In genomic region chr4:119559044-119559647, GRCh38 we compare ENCODE assay signal across 8 cellular contexts.
DNase-seq lines count a peak whose midpoint lies in the region; ATAC-seq and TF ChIP-seq lines count a peak whose summit lies in the region.

No MANE protein-coding gene starts in this region.

- CTCF ChIA-PET in Caco-2 (lab: Charles Lee): interaction anchor here (1.0 to 2.3 kb wide), 3 partner anchors 68 to 497 kb away, joined by 3 to 18 read pairs (median 3); partner anchors contain the start of gene PDE5A
- CTCF ChIA-PET in naive thymus-derived CD4-positive, alpha-beta T cell (lab: Charles Lee): no interaction called here

- BruUV-seq in Caco-2 (replicated peaks; lab: Mats Ljungman, UMichigan): no TSS peak

- POLR2A ChIA-PET in Caco-2 (lab: Charles Lee): no interaction called here
- POLR2A ChIA-PET in naive thymus-derived CD4-positive, alpha-beta T cell (lab: Charles Lee): no interaction called here

- no peaks in the 10 kb centered on the region for H3K4me1 ChIP-seq in Caco-2
- no peaks in the 10 kb centered on the region for H3K4me1 ChIP-seq in tibial nerve
- H3K4me1 ChIP-seq in naive thymus-derived CD4-positive, alpha-beta T cell (ENCODE audit: control insufficient read depth in 2 of 2, insufficient read depth in 2 of 2, low read length in 2 of 2): no peaks in the 10 kb centered on the region

- peaks cover 1% of the 10 kb centered on the region for H3K36me3 Mint-ChIP-seq in Caco-2 (ENCODE audit: insufficient read depth, unreplicated experiment)
- H3K36me3 Mint-ChIP-seq in naive thymus-derived CD4-positive, alpha-beta T cell: peaks cover 0 to 7% (median 3%) of the 10 kb centered on the region in 5 donors

- H3K9me3 Mint-ChIP-seq in Caco-2 (ENCODE audit: unreplicated experiment): peaks cover 12% of the 10 kb centered on the region
- H3K9me3 Mint-ChIP-seq in naive thymus-derived CD4-positive, alpha-beta T cell: peaks cover under 1 to 18% (median 8%) of the 10 kb centered on the region in 11 donors

- H3K27ac Mint-ChIP-seq in Caco-2 (ENCODE audit: unreplicated experiment): no peak overlapping the region
- H3K27ac Mint-ChIP-seq in naive thymus-derived CD4-positive, alpha-beta T cell: no peak overlapping the region

- no peaks in the 10 kb centered on the region for H3K27me3 Mint-ChIP-seq in Caco-2 (ENCODE audit: insufficient read depth, unreplicated experiment)
- H3K27me3 Mint-ChIP-seq in naive thymus-derived CD4-positive, alpha-beta T cell: no peaks in the 10 kb centered on the region

- H3K36me3 ChIP-seq in Caco-2 (ENCODE audit: control insufficient read depth, insufficient read depth, low read length): no peaks in the 10 kb centered on the region
- H3K36me3 ChIP-seq in tibial nerve: peaks cover 2 to 46% (median 2%) of the 10 kb centered on the region in 3 donors
- H3K36me3 ChIP-seq in naive thymus-derived CD4-positive, alpha-beta T cell (ENCODE audit: control insufficient read depth in 2 of 3, insufficient read depth in 3 of 3, low read length in 3 of 3): no peaks in the 10 kb centered on the region

- DNase-seq in Caco-2: peak in 1 of 2 experiments; percentile 16
- peak; percentile 38 for DNase-seq in SK-N-DZ (ENCODE audit: low spot score)
- peak; percentile 36 for DNase-seq in glomerular endothelial cell (ENCODE audit: extremely low read depth, low read depth, low spot score)
- DNase-seq in tibial nerve (ENCODE audit: low spot score in 2 of 2): no peak
- DNase-seq in naive thymus-derived CD4-positive, alpha-beta T cell: no peak

- H3K4me3 ChIP-seq in Caco-2 (ENCODE audit: low read depth, low read length) (no peak overlapping the region), tibial nerve (no peak overlapping the region)
- no peak overlapping the region for H3K4me3 ChIP-seq in naive thymus-derived CD4-positive, alpha-beta T cell (ENCODE audit: low read length)

- no peak overlapping the region for H3K4me3 Mint-ChIP-seq in Caco-2 (ENCODE audit: unreplicated experiment)
- no peak overlapping the region for H3K4me3 Mint-ChIP-seq in naive thymus-derived CD4-positive, alpha-beta T cell

- H3K9me3 ChIP-seq in Caco-2 (peaks cover 14% of the 10 kb centered on the region), tibial nerve (peaks cover 0 to 12% (median 4%) of the 10 kb centered on the region in 4 donors)
- peaks cover 0 to under 1% (median 0%) of the 10 kb centered on the region in 3 experiments for H3K9me3 ChIP-seq in naive thymus-derived CD4-positive, alpha-beta T cell (ENCODE audit: control insufficient read depth in 2 of 3, low read length in 3 of 3)

- intact Hi-C loops in Caco-2 (cut with micrococcal nuclease; ENCODE audit: unreplicated experiment): loop anchor here (1.0 to 2.0 kb wide), 4 partner anchors 68 to 491 kb away; no protein-coding TSS in a partner anchor
- intact Hi-C loops in naive thymus-derived CD4-positive, alpha-beta T cell (cut with micrococcal nuclease): loop anchor here (1.0 to 5.0 kb wide), 4 partner anchors 68 to 491 kb away; partner anchors contain the start of gene PDE5A (in 1 of the 2)

- no peak for TF ChIP-seq EP300 in tibial nerve (IDR thresholded peaks at IDR 0.05)

- H3K4me1 Mint-ChIP-seq in Caco-2 (ENCODE audit: low read depth, unreplicated experiment): no peaks in the 10 kb centered on the region
- H3K4me1 Mint-ChIP-seq in naive thymus-derived CD4-positive, alpha-beta T cell: no peaks in the 10 kb centered on the region

- TF ChIP-seq POLR2A in tibial nerve (IDR thresholded peaks at IDR 0.05): no peak

- TF ChIP-seq CTCF in Caco-2 (IDR thresholded peaks at IDR 0.05; ENCODE audit: insufficient read depth in 1 of 2, low read depth in 1 of 2, low read length in 1 of 2, severe bottlenecking in 1 of 2, unreplicated experiment in 1 of 2): peak; percentile 29 to 38
- peak in 4 of 5 experiments; percentile 41 to 62 (median 48) for TF ChIP-seq CTCF in tibial nerve (IDR thresholded peaks at IDR 0.05)

- H3K27me3 ChIP-seq in Caco-2 (replicated peaks; ENCODE audit: control insufficient read depth, insufficient read depth, low read length) (no peaks in the 10 kb centered on the region), tibial nerve (no peaks in the 10 kb centered on the region)
- no peaks in the 10 kb centered on the region for H3K27me3 ChIP-seq in naive thymus-derived CD4-positive, alpha-beta T cell (ENCODE audit: control insufficient read depth in 2 of 2, insufficient read depth in 2 of 2, low read length in 2 of 2)

- no peak overlapping the region for H3K27ac ChIP-seq in tibial nerve
- no peak overlapping the region for H3K27ac ChIP-seq in naive thymus-derived CD4-positive, alpha-beta T cell (ENCODE audit: low read depth, low read length)

- ATAC-seq in HG02885 (IDR thresholded peaks at IDR 0.05; ENCODE audit: poor library complexity, unreplicated experiment) (peak; percentile 54), HG03025 (IDR thresholded peaks at IDR 0.05; ENCODE audit: low FRiP score, unreplicated experiment) (no peak), GM18498 (IDR thresholded peaks at IDR 0.05; ENCODE audit: unreplicated experiment) (no peak)
- ATAC-seq in naive thymus-derived CD4-positive, alpha-beta T cell: no peak

Comparison
In these comparisons a context has a peak if more than half of its experiments do, and no peak if none do; other contexts are left out.
1. DNase-seq: peak in SK-N-DZ (single experiment) and glomerular endothelial cell (single experiment); none in tibial nerve (0 of 2) and naive thymus-derived CD4-positive, alpha-beta T cell (0 of 9).